ENCODE assay signal across 8 cellular contexts in genomic region chr6:18262812-18263560, GRCh38. TPM values are rescaled to one million over a fixed set of nuclear protein-coding genes. Genes with fewer than 3 reads are reported as not detected.
DNase-seq lines count a peak whose midpoint lies in the region; ATAC-seq, FAIRE-seq and TF ChIP-seq lines count a peak whose summit lies in the region.

No MANE protein-coding gene starts in this region.

- TF ChIP-seq CTCF in cardiac muscle cell (IDR thresholded peaks at IDR 0.05; ENCODE audit: low read depth, low read length): no peak
- no peak for TF ChIP-seq CTCF in keratinocyte (optimal IDR thresholded peaks at IDR 0.05 in 1 of 3, IDR thresholded peaks at IDR 0.05 in 1 of 3, conservative IDR thresholded peaks at IDR 0.05 in 1 of 3; ENCODE audit: extremely low read depth in 1 of 3, insufficient read depth in 2 of 3, low read length in 3 of 3)

- POLR2A ChIA-PET in activated naive CD8-positive, alpha-beta T cell treated with anti-CD3 and anti-CD28 coated beads, Interleukin-2, amount 10 ng/mL, durations not matched to agents 7 days and 5 days (lab: Charles Lee): interaction anchor here (0.5 to 1.1 kb wide), 2 partner anchors 105 to 557 kb away, joined by 4 read pairs; no protein-coding TSS in a partner anchor

- peaks cover 36% of the 10 kb centered on the region for H3K36me3 Mint-ChIP-seq in activated naive CD8-positive, alpha-beta T cell treated with anti-CD3 and anti-CD28 coated beads, Interleukin-2, amount 10 ng/mL, durations not matched to agents 7 days and 5 days

- DNase-seq in cardiac muscle cell (ENCODE audit: low read depth in 1 of 2, low spot score in 1 of 2) (peak in 1 of 2 donors; percentile 10), left ventricle myocardium superior (no peak), NCI-H526 treated with DMSO at 0.1 percent for 48 hours (lab: John Stamatoyannopoulos, UW) (peak; percentile 19), keratinocyte (ENCODE audit: low read depth, low spot score) (no peak), SK-N-DZ (ENCODE audit: low spot score) (no peak)
- no peak for DNase-seq in activated naive CD8-positive, alpha-beta T cell treated with anti-CD3 and anti-CD28 coated beads, Interleukin-2, amount 10 ng/mL, durations not matched to agents 7 days and 5 days
- peak; percentile 23 to 32 for DNase-seq in stimulated activated CD4-positive, alpha-beta T cell treated with anti-CD3 and anti-CD28 coated beads, Interleukin-4, amount 100 ng/mL, for 4 hours

- H3K27me3 Mint-ChIP-seq in activated naive CD8-positive, alpha-beta T cell treated with anti-CD3 and anti-CD28 coated beads, Interleukin-2, amount 10 ng/mL, durations not matched to agents 7 days and 5 days: no peaks in the 10 kb centered on the region

- peak; percentile 46 for FAIRE-seq in keratinocyte (lab: Jason Lieb, UNC)

- H3K9me3 ChIP-seq in cardiac muscle cell (ENCODE audit: low read depth): no peaks in the 10 kb centered on the region
- peaks cover 2% of the 10 kb centered on the region for H3K9me3 ChIP-seq in keratinocyte (ENCODE audit: control insufficient read depth, low read depth, low read length)

- H3K4me1 ChIP-seq in cardiac muscle cell (ENCODE audit: low read depth) (no peaks in the 10 kb centered on the region), keratinocyte (ENCODE audit: control insufficient read depth, extremely low read depth, insufficient read depth, low read length) (peaks cover 41% of the 10 kb centered on the region)

- dilution Hi-C loops in keratinocyte (cut with MboI; ENCODE audit: extremely low pct_ligation_motif_present, low sequenced_read_pairs): no loop called here

- H3K79me2 ChIP-seq in keratinocyte (ENCODE audit: control insufficient read depth, insufficient read depth, low read length): peaks cover 59% of the 10 kb centered on the region

- H3K27ac ChIP-seq in cardiac muscle cell (no peak overlapping the region), keratinocyte (ENCODE audit: control insufficient read depth, insufficient read depth, low read length) (peak overlapping the region; percentile 90)

- peaks cover 10% of the 10 kb centered on the region for H4K20me1 ChIP-seq in keratinocyte (ENCODE audit: control insufficient read depth, extremely low read depth, insufficient read depth, low read length)

- peak overlapping the region; percentile 95 for H3K9ac ChIP-seq in keratinocyte (ENCODE audit: control insufficient read depth, extremely low read depth, insufficient read depth, low read length)

- no peak for ATAC-seq in left ventricle myocardium superior
- peak; percentile 50 for ATAC-seq in HG02763 (IDR thresholded peaks at IDR 0.05; ENCODE audit: unreplicated experiment)
- peak; percentile 52 for ATAC-seq in activated naive CD8-positive, alpha-beta T cell treated with anti-CD3 and anti-CD28 coated beads, Interleukin-2, amount 10 ng/mL, durations not matched to agents 7 days and 5 days (ENCODE audit: low read depth)

- H3K36me3 ChIP-seq in cardiac muscle cell: no peaks in the 10 kb centered on the region
- peaks cover 0 to 6% of the 10 kb centered on the region in 2 experiments for H3K36me3 ChIP-seq in keratinocyte (ENCODE audit: control insufficient read depth in 2 of 2, extremely low read depth in 1 of 2, insufficient read depth in 2 of 2, low read length in 2 of 2)

- peak overlapping the region; percentile 94 for H3K27ac Mint-ChIP-seq in activated naive CD8-positive, alpha-beta T cell treated with anti-CD3 and anti-CD28 coated beads, Interleukin-2, amount 10 ng/mL, durations not matched to agents 7 days and 5 days

- H3K9me3 Mint-ChIP-seq in activated naive CD8-positive, alpha-beta T cell treated with anti-CD3 and anti-CD28 coated beads, Interleukin-2, amount 10 ng/mL, durations not matched to agents 7 days and 5 days: no peaks in the 10 kb centered on the region

- peak overlapping the region; percentile 97 for H3K4me3 Mint-ChIP-seq in activated naive CD8-positive, alpha-beta T cell treated with anti-CD3 and anti-CD28 coated beads, Interleukin-2, amount 10 ng/mL, durations not matched to agents 7 days and 5 days

- H3K27me3 ChIP-seq in cardiac muscle cell: no peaks in the 10 kb centered on the region
- no peaks in the 10 kb centered on the region for H3K27me3 ChIP-seq in keratinocyte (ENCODE audit: control insufficient read depth, extremely low read depth, insufficient read depth, low read length)

- peak overlapping the region; percentile 100 for H3K4me2 ChIP-seq in keratinocyte (ENCODE audit: control insufficient read depth, extremely low read depth, insufficient read depth, low read depth, low read length)

- H3K4me3 ChIP-seq in cardiac muscle cell (peak overlapping the region; percentile 51), keratinocyte (ENCODE audit: control insufficient read depth in 2 of 3, extremely low read depth in 1 of 3, insufficient read depth in 2 of 3, low read depth in 1 of 3, low read length in 3 of 3) (peak overlapping the region; percentile 77 to 98 (median 95))

- peaks cover 41% of the 10 kb centered on the region for H3K4me1 Mint-ChIP-seq in activated naive CD8-positive, alpha-beta T cell treated with anti-CD3 and anti-CD28 coated beads, Interleukin-2, amount 10 ng/mL, durations not matched to agents 7 days and 5 days

- peaks cover 2% of the 10 kb centered on the region for H3K9me1 ChIP-seq in keratinocyte (ENCODE audit: control insufficient read depth, extremely low read depth, insufficient read depth, low read length)

- intact Hi-C loops in left ventricle myocardium superior (cut with micrococcal nuclease): no loop called here

- peak overlapping the region; percentile 71 for H2AFZ ChIP-seq in keratinocyte (ENCODE audit: control insufficient read depth, low read length)

RNA-seq across cellular contexts. Expression of gene DEK, which starts 1.3 kb away (rescaled TPM):
- total RNA-seq in cardiac muscle cell: 95.3 and 128 TPM in 2 replicates
- 80.8 and 90.6 TPM in 2 replicates for polyA plus RNA-seq in cardiac muscle cell
- 69.1 TPM for total RNA-seq in left ventricle myocardium superior
- 100 to 1,000 TPM; 204 to 218 TPM for total RNA-seq in activated naive CD8-positive, alpha-beta T cell treated with anti-CD3 and anti-CD28 coated beads, Interleukin-2, amount 10 ng/mL, durations not matched to agents 7 days and 5 days
- polyA plus RNA-seq in keratinocyte: 9.3 to 45.0 TPM (median 31.3 TPM) in 3 replicates
- 34.8 TPM for polyA plus RNA-seq in keratinocyte (2011; ENCODE audit: low read depth)
- polyA plus RNA-seq in keratinocyte (2011; cell fraction: cytosol; rRNA removed): 14.5 and 21.5 TPM in 2 replicates
- polyA plus RNA-seq in keratinocyte (2011; cell fraction: nucleus; rRNA removed): 5.7 and 10.1 TPM in 2 replicates
- 25.1 and 60.2 TPM in 2 replicates for polyA plus RNA-seq in keratinocyte (2012; ENCODE audit: low replicate concordance)
- polyA minus RNA-seq in keratinocyte: 1.6 to 10.9 TPM (median 1.7 TPM) in 3 replicates
- polyA minus RNA-seq in keratinocyte (2011; cell fraction: cytosol; rRNA and poly(A)+ RNA removed): 17.8 TPM
- 4.0 and 6.0 TPM in 2 replicates for polyA minus RNA-seq in keratinocyte (2011; cell fraction: nucleus; rRNA and poly(A)+ RNA removed)
- polyA plus RNA-seq in SK-N-DZ (2014; cell fraction: cytosol; rRNA removed): 247 and 266 TPM in 2 replicates
- 171 and 207 TPM in 2 replicates for polyA plus RNA-seq in SK-N-DZ (2014; cell fraction: nucleus; rRNA removed)

Comparison
In these comparisons a context has a peak if more than half of its experiments do, and no peak if none do; other contexts are left out.
1. DNase-seq: peak in NCI-H526 treated with DMSO at 0.1 percent for 48 hours (single experiment) and stimulated activated CD4-positive, alpha-beta T cell treated with anti-CD3 and anti-CD28 coated beads, Interleukin-4, amount 100 ng/mL, for 4 hours (2 of 2); none in left ventricle myocardium superior (single experiment), activated naive CD8-positive, alpha-beta T cell treated with anti-CD3 and anti-CD28 coated beads, Interleukin-2, amount 10 ng/mL, durations not matched to agents 7 days and 5 days (single experiment), keratinocyte (single experiment) and SK-N-DZ (single experiment).